In genomic region chr3:141878812-141879211, GRCh38 we compare ENCODE assay signal across 8 cellular contexts. TPM values are rescaled to one million over a fixed set of nuclear protein-coding genes. Genes with fewer than 3 reads are reported as not detected.
DNase-seq lines count a peak whose midpoint lies in the region; FAIRE-seq and TF ChIP-seq lines count a peak whose summit lies in the region.

No MANE protein-coding gene starts in this region.

- peak overlapping the region; percentile 86 for H3K4me3 Mint-ChIP-seq in activated naive CD4-positive, alpha-beta T cell treated with anti-CD3 and anti-CD28 coated beads for 36 hours

- intact Hi-C loops in activated naive CD4-positive, alpha-beta T cell treated with anti-CD3 and anti-CD28 coated beads for 36 hours (cut with micrococcal nuclease), result loop anchor here (1.0 to 5.0 kb wide), 4 partner anchors 11 to 937 kb away; partner anchors contain the start of genes SLC25A36, TFDP2 and TRPC1
- intact Hi-C loops in esophagus muscularis mucosa (cut with DNase I) (loop anchor here (10.0 kb wide), 1 partner anchor 424 kb away; no protein-coding TSS in a partner anchor), stomach (cut with DNase I; ENCODE audit: low total_unique reads) (loop anchor here (10.0 kb wide), 1 partner anchor 144 kb away; the partner anchor contains the start of gene RNF7)

- FAIRE-seq in D721Med (lab: Jason Lieb, UNC), result no peak

- H3K27ac ChIP-seq in esophagus muscularis mucosa (replicated peaks in 1 of 4) (no peak overlapping the region), stomach (peak overlapping the region in 1 of 5 donors; percentile 27)

- H3K4me3 ChIP-seq in esophagus muscularis mucosa (peak overlapping the region in 3 of 4 donors; percentile 2 to 95 (median 83)), stomach (peak overlapping the region; percentile 78 to 96 (median 95))

- CTCF ChIA-PET in activated naive CD4-positive, alpha-beta T cell treated with anti-CD3 and anti-CD28 coated beads for 36 hours (lab: Charles Lee), result no interaction called here

- WGBS in esophagus muscularis mucosa, result 64% methylated on average over 2 of the region's 2 CpGs
- 83 to 93% (median 90%) methylated on average over 2 of the region's 2 CpGs for WGBS in stomach, 5 donors

- H3K27me3 Mint-ChIP-seq in activated naive CD4-positive, alpha-beta T cell treated with anti-CD3 and anti-CD28 coated beads for 36 hours (ENCODE audit: low read depth), result no peaks in the 10 kb centered on the region

- H3K36me3 Mint-ChIP-seq in activated naive CD4-positive, alpha-beta T cell treated with anti-CD3 and anti-CD28 coated beads for 36 hours (ENCODE audit: low read depth), result peaks cover 26% of the 10 kb centered on the region

- TF ChIP-seq POLR2A in esophagus muscularis mucosa (IDR thresholded peaks at IDR 0.05; ENCODE audit: low read depth) (no peak), stomach (IDR thresholded peaks at IDR 0.05) (no peak)

- no peaks in the 10 kb centered on the region for H3K9me3 Mint-ChIP-seq in activated naive CD4-positive, alpha-beta T cell treated with anti-CD3 and anti-CD28 coated beads for 36 hours

- no peaks in the 10 kb centered on the region for H3K36me3 ChIP-seq in esophagus muscularis mucosa
- H3K36me3 ChIP-seq in stomach, result peaks cover 0 to 4% (median 0%) of the 10 kb centered on the region in 4 donors

- TF ChIP-seq EP300 in esophagus muscularis mucosa (IDR thresholded peaks at IDR 0.05) (no peak), stomach (IDR thresholded peaks at IDR 0.05) (no peak)

- H3K27ac Mint-ChIP-seq in activated naive CD4-positive, alpha-beta T cell treated with anti-CD3 and anti-CD28 coated beads for 36 hours, result no peak overlapping the region

- peaks cover 26 to 31% (median 27%) of the 10 kb centered on the region in 4 donors for H3K4me1 ChIP-seq in esophagus muscularis mucosa
- peaks cover 13 to 53% (median 25%) of the 10 kb centered on the region in 4 donors for H3K4me1 ChIP-seq in stomach

- DNase-seq in activated naive CD4-positive, alpha-beta T cell treated with anti-CD3 and anti-CD28 coated beads for 36 hours, result no peak
- no peak for DNase-seq in activated naive CD4-positive, alpha-beta T cell treated with Interleukin-2 at 50 U/mL for 16 hours
- peak; percentile 77 for DNase-seq in SK-MEL-5 (ENCODE audit: low read depth, low spot score)
- no peak for DNase-seq in esophagus muscularis mucosa (ENCODE audit: extremely low spot score)
- DNase-seq in stomach, result no peak
- DNase-seq in D721Med (ENCODE audit: insufficient read length, low spot score), result no peak
- no peak for DNase-seq in NCI-H774 (lab: John Stamatoyannopoulos, UW)
- no peak for DNase-seq in iPS-NIHi7 (ENCODE audit: extremely low spot score)

- no peaks in the 10 kb centered on the region for H3K27me3 ChIP-seq in esophagus muscularis mucosa
- no peaks in the 10 kb centered on the region for H3K27me3 ChIP-seq in stomach

- TF ChIP-seq CTCF in esophagus muscularis mucosa (IDR thresholded peaks at IDR 0.05), result no peak
- TF ChIP-seq CTCF in stomach (IDR thresholded peaks at IDR 0.05), result no peak
- no peak for TF ChIP-seq CTCF in D721Med (IDR thresholded peaks at IDR 0.05; ENCODE audit: insufficient read depth, missing control alignments)

- H3K4me1 Mint-ChIP-seq in activated naive CD4-positive, alpha-beta T cell treated with anti-CD3 and anti-CD28 coated beads for 36 hours (ENCODE audit: low read depth), result peaks cover 48% of the 10 kb centered on the region

- in situ Hi-C loops in SK-MEL-5 (cut with HindIII; ENCODE audit: low pct_unique_long_range_greater_than_20kb, low sequenced_read_pairs), result loop anchor here (25.0 kb wide), 1 partner anchor 92 kb away; no protein-coding TSS in a partner anchor

- H3K9me3 ChIP-seq in esophagus muscularis mucosa, result no peaks in the 10 kb centered on the region
- no peaks in the 10 kb centered on the region for H3K9me3 ChIP-seq in stomach

RNA-seq across cellular contexts. Expression of gene ATP1B3, which starts 2.4 kb away (rescaled TPM):
- total RNA-seq in activated naive CD4-positive, alpha-beta T cell treated with anti-CD3 and anti-CD28 coated beads for 36 hours, result 100 to 1,000 TPM; 106 to 119 TPM
- 80.7 and 81.6 TPM in 2 replicates for total RNA-seq in SK-MEL-5 (2014; rRNA removed; shearing (Covaris generic))
- 184 and 218 TPM in 2 replicates for polyA plus RNA-seq in SK-MEL-5 (2015; cell fraction: cytosol; rRNA removed)
- 72.3 and 88.0 TPM in 2 replicates for polyA plus RNA-seq in SK-MEL-5 (2015; cell fraction: nucleus; rRNA removed)
- total RNA-seq in esophagus muscularis mucosa (10 to 100 TPM; 32.5 to 61.0 (median 41.7) TPM), stomach (10 to 100 TPM; 19.6 to 98.2 (median 58.9) TPM)
- polyA plus RNA-seq in stomach, result 100 to 1,000 TPM in 1 of 3 donors, 10 to 100 TPM in 2; 19.7 to 122 (median 36.0) TPM
